ENCODE assay signal across 22 cellular contexts in genomic region chr10:127947206-127947605, GRCh38. TPM values are rescaled to one million over a fixed set of nuclear protein-coding genes. Genes with fewer than 3 reads are reported as not detected.
"Had no signal": no experiment of that assay in that cellular context is flagged by ENCODE, and none has a peak within 500 bp of the region (broad histone marks: within the 10 kb centered on the region; RNA-seq: fewer than 3 reads in every experiment).

No MANE protein-coding gene starts in this region.

- H3K4me3 ChIP-seq: esophagus muscularis mucosa, heart right ventricle, neural progenitor cell, prostate gland, right atrium auricular region, tibial nerve, uterus had no signal

- DNase-seq: activated CD4-positive, alpha-beta memory T cell treated with anti-CD3 and anti-CD28 coated beads, Interleukin-2, amount 10 ng/mL, durations not matched to agents 7 days and 5 days; activated CD4-positive, alpha-beta T cell treated with anti-CD3 and anti-CD28 coated beads for 48 hours; activated CD4-positive, CD25-positive, alpha-beta regulatory T cell; activated CD8-positive, alpha-beta memory T cell treated with anti-CD3 and anti-CD28 coated beads, Interleukin-2, amount 10 ng/mL, durations not matched to agents 7 days and 5 days; activated naive CD4-positive, alpha-beta T cell; activated naive CD8-positive, alpha-beta T cell treated with anti-CD3 and anti-CD28 coated beads, Interleukin-2, amount 10 ng/mL, durations not matched to agents 7 days and 5 days; cortex of kidney; heart right ventricle; mesenchymal stem cell; naive thymus-derived CD4-positive, alpha-beta T cell; stimulated activated naive CD8-positive, alpha-beta T cell treated with anti-CD3 and anti-CD28 coated beads, Interleukin-15, Interleukin-2, amounts not matched to agents 100 U/mL and 50 U/mL, for 24 hours; substantia nigra; T1000; uterus had no signal

- H3K36me3 ChIP-seq: esophagus muscularis mucosa, heart right ventricle, neural progenitor cell, prostate gland, right atrium auricular region, tibial nerve, uterus had no signal

- H3K27me3 ChIP-seq: esophagus muscularis mucosa, heart right ventricle, neural progenitor cell, right atrium auricular region, tibial nerve, uterus had no signal

- H3K9me3 ChIP-seq: esophagus muscularis mucosa, heart right ventricle, prostate gland, right atrium auricular region, tibial nerve, uterus had no signal

- FAIRE-seq: endometrium had no signal

- H3K4me1 ChIP-seq: prostate gland, uterus had no signal

- H3K27ac ChIP-seq: esophagus muscularis mucosa, neural progenitor cell, prostate gland, right atrium auricular region, tibial nerve, uterus had no signal

RNA-seq across cellular contexts. Expression of gene CLRN3, which starts 54.5 kb away (rescaled TPM):
- total RNA-seq: activated CD4-positive, alpha-beta memory T cell treated with anti-CD3 and anti-CD28 coated beads, Interleukin-2, amount 10 ng/mL, durations not matched to agents 7 days and 5 days; activated CD8-positive, alpha-beta memory T cell treated with anti-CD3 and anti-CD28 coated beads, Interleukin-2, amount 10 ng/mL, durations not matched to agents 7 days and 5 days; activated naive CD8-positive, alpha-beta T cell treated with anti-CD3 and anti-CD28 coated beads, Interleukin-2, amount 10 ng/mL, durations not matched to agents 7 days and 5 days; activated T-helper 17 cell treated with anti-CD3 and anti-CD28 coated beads, Interleukin-2, amount 50 U/mL, for 72 hours; esophagus muscularis mucosa; heart right ventricle; naive thymus-derived CD4-positive, alpha-beta T cell; osteocyte; prostate gland; right atrium auricular region; tibial nerve; uterus had no signal
